1 cellular context compared by ENCODE assay signal in the genomic region with DNA sequence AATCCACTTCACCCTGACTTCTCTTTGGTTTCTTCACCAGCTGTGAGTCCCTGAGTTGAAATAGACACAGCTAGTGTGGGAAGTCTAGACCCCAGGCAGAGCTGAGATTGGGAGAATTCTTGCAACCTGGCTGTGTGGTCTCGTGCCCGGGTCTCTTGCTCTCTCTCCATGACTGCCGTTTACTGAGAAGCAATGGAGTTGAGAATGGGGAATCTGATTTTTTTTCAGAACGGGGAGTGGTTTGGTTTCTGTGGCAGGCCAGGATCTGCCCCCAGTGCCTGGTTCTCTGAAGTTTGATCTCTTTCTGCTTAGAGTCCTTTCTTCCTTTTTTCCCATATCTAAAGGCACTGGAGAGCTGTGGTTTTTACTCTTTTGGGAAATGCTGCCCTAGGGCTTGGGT.
TF ChIP-seq lines count a peak whose summit lies in the region.

No MANE protein-coding gene starts in this region.

TF ChIP-seq in K562, 482 proteins besides CTCF, POLR2A, EP300 and RAD21:
- TF ChIP-seq, protein P1, sequence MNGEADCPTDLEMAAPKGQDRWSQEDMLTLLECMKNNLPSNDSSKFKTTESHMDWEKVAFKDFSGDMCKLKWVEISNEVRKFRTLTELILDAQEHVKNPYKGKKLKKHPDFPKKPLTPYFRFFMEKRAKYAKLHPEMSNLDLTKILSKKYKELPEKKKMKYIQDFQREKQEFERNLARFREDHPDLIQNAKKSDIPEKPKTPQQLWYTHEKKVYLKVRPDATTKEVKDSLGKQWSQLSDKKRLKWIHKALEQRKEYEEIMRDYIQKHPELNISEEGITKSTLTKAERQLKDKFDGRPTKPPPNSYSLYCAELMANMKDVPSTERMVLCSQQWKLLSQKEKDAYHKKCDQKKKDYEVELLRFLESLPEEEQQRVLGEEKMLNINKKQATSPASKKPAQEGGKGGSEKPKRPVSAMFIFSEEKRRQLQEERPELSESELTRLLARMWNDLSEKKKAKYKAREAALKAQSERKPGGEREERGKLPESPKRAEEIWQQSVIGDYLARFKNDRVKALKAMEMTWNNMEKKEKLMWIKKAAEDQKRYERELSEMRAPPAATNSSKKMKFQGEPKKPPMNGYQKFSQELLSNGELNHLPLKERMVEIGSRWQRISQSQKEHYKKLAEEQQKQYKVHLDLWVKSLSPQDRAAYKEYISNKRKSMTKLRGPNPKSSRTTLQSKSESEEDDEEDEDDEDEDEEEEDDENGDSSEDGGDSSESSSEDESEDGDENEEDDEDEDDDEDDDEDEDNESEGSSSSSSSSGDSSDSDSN (IDR thresholded peaks at IDR 0.05; ENCODE audit: borderline replicate concordance in 1 of 2, low read depth in 2 of 2, low read length in 2 of 2) = 0 out of 4 replicates have a peak, but pooled peaks of 1 of the 2 experiments have one; percentile 20
- TF ChIP-seq DMBX1 (CRISPR knock-in tag; IDR thresholded peaks at IDR 0.05; ENCODE audit: borderline replicate concordance) = no peak
- TF ChIP-seq, protein P2, sequence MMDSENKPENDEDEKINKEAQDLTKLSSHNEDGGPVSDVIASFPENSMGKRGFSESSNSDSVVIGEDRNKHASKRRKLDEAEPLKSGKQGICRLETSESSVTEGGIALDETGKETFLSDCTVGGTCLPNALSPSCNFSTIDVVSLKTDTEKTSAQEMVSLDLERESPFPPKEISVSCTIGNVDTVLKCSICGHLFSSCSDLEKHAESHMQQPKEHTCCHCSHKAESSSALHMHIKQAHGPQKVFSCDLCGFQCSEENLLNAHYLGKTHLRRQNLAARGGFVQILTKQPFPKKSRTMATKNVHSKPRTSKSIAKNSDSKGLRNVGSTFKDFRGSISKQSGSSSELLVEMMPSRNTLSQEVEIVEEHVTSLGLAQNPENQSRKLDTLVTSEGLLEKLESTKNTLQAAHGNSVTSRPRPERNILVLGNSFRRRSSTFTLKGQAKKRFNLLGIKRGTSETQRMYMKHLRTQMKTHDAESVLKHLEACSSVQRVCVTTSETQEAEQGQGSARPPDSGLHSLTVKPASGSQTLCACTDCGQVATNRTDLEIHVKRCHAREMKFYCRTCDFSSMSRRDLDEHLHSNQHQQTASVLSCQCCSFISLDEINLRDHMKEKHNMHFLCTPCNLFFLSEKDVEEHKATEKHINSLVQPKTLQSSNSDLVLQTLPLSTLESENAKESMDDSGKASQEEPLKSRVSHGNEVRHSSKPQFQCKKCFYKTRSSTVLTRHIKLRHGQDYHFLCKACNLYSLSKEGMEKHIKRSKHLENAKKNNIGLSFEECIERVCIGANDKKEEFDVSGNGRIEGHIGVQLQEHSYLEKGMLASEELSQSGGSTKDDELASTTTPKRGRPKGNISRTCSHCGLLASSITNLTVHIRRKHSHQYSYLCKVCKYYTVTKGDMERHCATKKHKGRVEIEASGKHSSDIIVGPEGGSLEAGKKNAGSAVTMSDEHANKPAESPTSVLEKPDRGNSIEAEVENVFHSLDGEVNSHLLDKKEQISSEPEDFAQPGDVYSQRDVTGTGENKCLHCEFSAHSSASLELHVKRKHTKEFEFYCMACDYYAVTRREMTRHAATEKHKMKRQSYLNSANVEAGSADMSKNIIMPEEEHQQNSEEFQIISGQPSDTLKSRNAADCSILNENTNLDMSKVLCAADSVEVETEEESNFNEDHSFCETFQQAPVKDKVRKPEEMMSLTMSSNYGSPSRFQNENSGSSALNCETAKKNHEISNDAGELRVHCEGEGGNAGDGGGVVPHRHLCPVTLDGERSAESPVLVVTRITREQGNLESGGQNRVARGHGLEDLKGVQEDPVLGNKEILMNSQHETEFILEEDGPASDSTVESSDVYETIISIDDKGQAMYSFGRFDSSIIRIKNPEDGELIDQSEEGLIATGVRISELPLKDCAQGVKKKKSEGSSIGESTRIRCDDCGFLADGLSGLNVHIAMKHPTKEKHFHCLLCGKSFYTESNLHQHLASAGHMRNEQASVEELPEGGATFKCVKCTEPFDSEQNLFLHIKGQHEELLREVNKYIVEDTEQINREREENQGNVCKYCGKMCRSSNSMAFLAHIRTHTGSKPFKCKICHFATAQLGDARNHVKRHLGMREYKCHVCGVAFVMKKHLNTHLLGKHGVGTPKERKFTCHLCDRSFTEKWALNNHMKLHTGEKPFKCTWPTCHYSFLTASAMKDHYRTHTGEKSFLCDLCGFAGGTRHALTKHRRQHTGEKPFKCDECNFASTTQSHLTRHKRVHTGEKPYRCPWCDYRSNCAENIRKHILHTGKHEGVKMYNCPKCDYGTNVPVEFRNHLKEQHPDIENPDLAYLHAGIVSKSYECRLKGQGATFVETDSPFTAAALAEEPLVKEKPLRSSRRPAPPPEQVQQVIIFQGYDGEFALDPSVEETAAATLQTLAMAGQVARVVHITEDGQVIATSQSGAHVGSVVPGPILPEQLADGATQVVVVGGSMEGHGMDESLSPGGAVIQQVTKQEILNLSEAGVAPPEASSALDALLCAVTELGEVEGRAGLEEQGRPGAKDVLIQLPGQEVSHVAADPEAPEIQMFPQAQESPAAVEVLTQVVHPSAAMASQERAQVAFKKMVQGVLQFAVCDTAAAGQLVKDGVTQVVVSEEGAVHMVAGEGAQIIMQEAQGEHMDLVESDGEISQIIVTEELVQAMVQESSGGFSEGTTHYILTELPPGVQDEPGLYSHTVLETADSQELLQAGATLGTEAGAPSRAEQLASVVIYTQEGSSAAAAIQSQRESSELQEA (IDR thresholded peaks at IDR 0.05; ENCODE audit: low read depth) = no peak
